In genomic region chr14:32202941-32203882, GRCh38 we compare ENCODE assay signal across 8 cellular contexts. TPM values are rescaled to one million over a fixed set of nuclear protein-coding genes. Genes with fewer than 3 reads are reported as not detected.
DNase-seq lines count a peak whose midpoint lies in the region; ATAC-seq, FAIRE-seq and TF ChIP-seq lines count a peak whose summit lies in the region.

RNU6-8 (minus strand) TSS chr14:32203269.

- no peak for TF ChIP-seq CTCF in activated B cell treated with CpG ODN at 0.5 μM for 24 hours (IDR thresholded peaks at IDR 0.05)

- FAIRE-seq in islet of Langerhans (lab: Jason Lieb, UNC): peak; percentile 41

- DNase-seq in NCI-H2171 (lab: John Stamatoyannopoulos, UW) (peak; percentile 95), activated B cell treated with CpG ODN at 0.5 μM for 24 hours (peak; percentile 84), caudate nucleus (lab: John Stamatoyannopoulos, UW) (peak; percentile 53 to 96 (median 84))
- peak; percentile 74 to 82 for DNase-seq in stimulated activated CD4-positive, alpha-beta T cell treated with anti-CD3 and anti-CD28 coated beads, Interleukin-12 subunit alpha, Interleukin-12 subunit beta, amount 100 ng/mL, for 24 hours (ENCODE audit: low read depth in 2 of 2)

- H3K27ac ChIP-seq in ACC112 (ENCODE audit: low read depth, low read length) (peak within 1 kb of the TSS; percentile 71), caudate nucleus (ENCODE audit: low read depth, low read length) (peak within 1 kb of the TSS; percentile 96)

- H3K4me1 Mint-ChIP-seq in activated B cell treated with CpG ODN at 0.5 μM for 24 hours: peaks cover 51% of the 10 kb centered on the region

- peak; percentile 39 for ATAC-seq in GM18870 (IDR thresholded peaks at IDR 0.05; ENCODE audit: unreplicated experiment)
- peak; percentile 62 for ATAC-seq in HG03103 (IDR thresholded peaks at IDR 0.05; ENCODE audit: low read depth, unreplicated experiment)
- ATAC-seq in activated B cell treated with CpG ODN at 0.5 μM for 24 hours (ENCODE audit: low read depth): peak; percentile 78

- H3K27ac Mint-ChIP-seq in activated B cell treated with CpG ODN at 0.5 μM for 24 hours: peak within 1 kb of the TSS; percentile 100

- peaks cover 11% of the 10 kb centered on the region for H3K4me1 ChIP-seq in ACC112 (ENCODE audit: control insufficient read depth, insufficient read depth, low read length, unreplicated experiment)

- intact Hi-C loops in activated B cell treated with CpG ODN at 0.5 μM for 24 hours (cut with micrococcal nuclease): loop anchor here (1.0 to 10.0 kb wide), 10 partner anchors 50 to 1328 kb away; partner anchors contain the start of genes AP4S1, ARHGAP5, COCH and DTD2

- no peaks in the 10 kb centered on the region for H3K36me3 ChIP-seq in ACC112 (ENCODE audit: insufficient read depth, low read length)

- peak within 1 kb of the TSS; percentile 89 for H3K4me3 ChIP-seq in ACC112 (ENCODE audit: low read depth, low read length)

- no peaks in the 10 kb centered on the region for H3K27me3 Mint-ChIP-seq in activated B cell treated with CpG ODN at 0.5 μM for 24 hours

- no peaks in the 10 kb centered on the region for H3K9me3 Mint-ChIP-seq in activated B cell treated with CpG ODN at 0.5 μM for 24 hours

- H3K4me3 Mint-ChIP-seq in activated B cell treated with CpG ODN at 0.5 μM for 24 hours: peak within 1 kb of the TSS; percentile 87

- CTCF ChIA-PET in activated B cell treated with CpG ODN at 0.5 μM for 24 hours (lab: Charles Lee): interaction anchor here (0.8 to 1.0 kb wide), 3 partner anchors 48 to 129 kb away, joined by 3 to 4 read pairs (median 4); partner anchors contain the start of gene ARHGAP5

- peaks cover 10% of the 10 kb centered on the region for H3K36me3 Mint-ChIP-seq in activated B cell treated with CpG ODN at 0.5 μM for 24 hours (ENCODE audit: low read depth)

- H3K27me3 ChIP-seq in ACC112 (ENCODE audit: insufficient read depth, low read length): no peaks in the 10 kb centered on the region

- no peaks in the 10 kb centered on the region for H3K79me2 ChIP-seq in ACC112 (ENCODE audit: control insufficient read depth, insufficient read depth, low read length, unreplicated experiment)

- H2AFZ ChIP-seq in ACC112 (ENCODE audit: low read length, unreplicated experiment): peak within 1 kb of the TSS; percentile 90

- POLR2A ChIA-PET in activated B cell treated with CpG ODN at 0.5 μM for 24 hours (lab: Charles Lee): interaction anchor here (0.6 to 3.0 kb wide), 11 partner anchors 16 to 1177 kb away, joined by 3 to 53 read pairs (median 3); partner anchors contain the start of genes ARHGAP5, DTD2, HEATR5A and NUBPL

RNA-seq across cellular contexts. Expression of gene RNU6-8, which starts in this region (rescaled TPM):
- not detected in 2 replicates for total RNA-seq in activated B cell treated with CpG ODN at 0.5 μM for 24 hours

Comparison
In these comparisons a context has a peak if more than half of its experiments do, and no peak if none do; other contexts are left out.
1. Peak in every context shown above with its lines: DNase-seq, ATAC-seq, H3K4me3 ChIP-seq and H3K27ac ChIP-seq.
2. Peak in DNase-seq and ATAC-seq in activated B cell treated with CpG ODN at 0.5 μM for 24 hours; RNA of the gene not detected or under 1 TPM.